In genomic region chr3:152524198-152525140, GRCh38 we compare ENCODE assay signal across 8 cellular contexts.
DNase-seq lines count a peak whose midpoint lies in the region; ATAC-seq and TF ChIP-seq lines count a peak whose summit lies in the region.

No MANE protein-coding gene starts in this region.

- no peaks in the 10 kb centered on the region for H3K36me3 ChIP-seq in BE2C

- no peaks in the 10 kb centered on the region for H3K9me3 ChIP-seq in BE2C

- H3K4me1 ChIP-seq in BE2C = no peaks in the 10 kb centered on the region

- intact Hi-C loops in head of caudate nucleus (cut with DNase I) = loop anchor here (5.0 kb wide), 1 partner anchor 52 kb away; no protein-coding TSS in a partner anchor

- ATAC-seq in HG03060 (IDR thresholded peaks at IDR 0.05; ENCODE audit: low read depth, unreplicated experiment) = peak; percentile 49

- DNase-seq in BE2C = peak; percentile 25
- peak; percentile 56 for DNase-seq in NCI-H345 (lab: John Stamatoyannopoulos, UW)
- DNase-seq in activated gamma-delta T cell treated with anti-CD3 and anti-CD28 coated beads, Interleukin-2, amount 50 U/mL, for 16 hours (ENCODE audit: low read depth) = peak; percentile 9
- DNase-seq in head of caudate nucleus = peak in 26 of 42 donors; percentile 3 to 86 (median 49)
- DNase-seq in stimulated activated CD4-positive, alpha-beta T cell treated with anti-CD3 and anti-CD28 coated beads, Interleukin-1b, Interleukin-23, amount 100 ng/mL, for 48 hours = peak; percentile 13
- no peak for DNase-seq in NK-92 treated with Interleukin-12 subunit alpha and Interleukin-12 subunit beta, amount 100 ng/mL, for 24 hours (lab: John Stamatoyannopoulos, UW)

- no peaks in the 10 kb centered on the region for H3K27me3 ChIP-seq in BE2C

- H3K4me3 ChIP-seq in BE2C (ENCODE audit: low read depth, low read length) = no peak overlapping the region

- TF ChIP-seq CTCF in BE2C (IDR thresholded peaks at IDR 0.05; ENCODE audit: low read depth, low read length) (peak; percentile 79), GM12872 (IDR thresholded peaks at IDR 0.05; ENCODE audit: insufficient read depth, low read depth, low read length) (peak; percentile 62)
